ENCODE assay signal across 7 cellular contexts in genomic region chr12:94873368-94874085, GRCh38.
A peak's percentile ranks its signal among the peaks of the same experiment; 100 is the strongest.
DNase-seq lines count a peak whose midpoint lies in the region; ATAC-seq and TF ChIP-seq lines count a peak whose summit lies in the region.

No MANE protein-coding gene starts in this region.

- 0 to 8% methylated on average over 1 to 3 of the region's 93 CpGs for WGBS in transverse colon (ENCODE audit: low coverage in 1 of 2), 2 donors

- DNase-seq in GM12864 (ENCODE audit: low read depth) = no peak
- peak; percentile 95 for DNase-seq in GM20000 (ENCODE audit: low spot score)
- no peak for DNase-seq in brain microvascular endothelial cell
- DNase-seq in left lung = peak in 1 of 2 donors; percentile 72
- DNase-seq in transverse colon = peak; percentile 42
- no peak for DNase-seq in SIG-M5 treated with dmso at 0.1 percent for 504 hours (lab: John Stamatoyannopoulos, UW; ENCODE audit: unreplicated experiment)

- in situ Hi-C loops in brain microvascular endothelial cell (cut with HindIII; ENCODE audit: low pct_ligation_motif_present, low sequenced_read_pairs) = no loop called here
- in situ Hi-C loops in transverse colon (cut with MboI; ENCODE audit: low pct_ligation_motif_present in 1 of 4, low pct_unique_long_range_greater_than_20kb in 1 of 4, low sequenced_read_pairs in 3 of 4) = no loop called here

- H3K9me3 ChIP-seq in left lung (no peaks in the 10 kb centered on the region), transverse colon (no peaks in the 10 kb centered on the region)

- H3K27ac ChIP-seq in brain microvascular endothelial cell = no peak overlapping the region
- H3K27ac ChIP-seq in left lung = no peak overlapping the region
- peak overlapping the region in 1 of 4 donors; percentile 40 for H3K27ac ChIP-seq in transverse colon

- TF ChIP-seq POLR2A in transverse colon (IDR thresholded peaks at IDR 0.05) = no peak

- H3K4me3 ChIP-seq in GM12864 (ENCODE audit: low read depth, low read length) = peak overlapping the region; percentile 93
- peak overlapping the region; percentile 43 for H3K4me3 ChIP-seq in brain microvascular endothelial cell (ENCODE audit: low read depth, low read length)
- peak overlapping the region; percentile 28 to 35 for H3K4me3 ChIP-seq in left lung
- peak overlapping the region; percentile 44 to 67 (median 54) for H3K4me3 ChIP-seq in transverse colon

- intact Hi-C loops in left lung (cut with DNase I) = no loop called here
- intact Hi-C loops in transverse colon (cut with DNase I; ENCODE audit: low total_unique reads) = loop anchor here (2.0 kb wide), 1 partner anchor 223 kb away; the partner anchor contains the start of gene TMCC3

- TF ChIP-seq EP300 in transverse colon (IDR thresholded peaks at IDR 0.05; ENCODE audit: low read depth) = no peak

- H3K27me3 ChIP-seq in brain microvascular endothelial cell (replicated peaks) (peaks cover 39% of the 10 kb centered on the region), left lung (peaks cover 22 to 83% of the 10 kb centered on the region in 2 donors), transverse colon (peaks cover 62% of the 10 kb centered on the region)

- no peaks in the 10 kb centered on the region for H3K36me3 ChIP-seq in brain microvascular endothelial cell (replicated peaks)
- H3K36me3 ChIP-seq in left lung = no peaks in the 10 kb centered on the region
- no peaks in the 10 kb centered on the region for H3K36me3 ChIP-seq in transverse colon

- H3K4me1 ChIP-seq in left lung = peaks cover 4 to 15% of the 10 kb centered on the region in 2 donors
- peaks cover 3 to 15% (median 14%) of the 10 kb centered on the region in 4 donors for H3K4me1 ChIP-seq in transverse colon

- ATAC-seq in HG03521 (IDR thresholded peaks at IDR 0.05; ENCODE audit: unreplicated experiment) = peak; percentile 73
- ATAC-seq in left lung = peak; percentile 74

- TF ChIP-seq CTCF in GM12864 (IDR thresholded peaks at IDR 0.05; ENCODE audit: low read depth, low read length, missing control alignments) = no peak
- TF ChIP-seq CTCF in GM20000 (IDR thresholded peaks at IDR 0.05; ENCODE audit: extremely low read depth, missing control alignments) = no peak
- TF ChIP-seq CTCF in brain microvascular endothelial cell (IDR thresholded peaks at IDR 0.05; ENCODE audit: low read depth, low read length, missing control alignments) = no peak
- no peak for TF ChIP-seq CTCF in left lung (IDR thresholded peaks at IDR 0.05)
- TF ChIP-seq CTCF in transverse colon (IDR thresholded peaks at IDR 0.05) = no peak

Comparison
In these comparisons a context has a peak if more than half of its experiments do, and no peak if none do; other contexts are left out.
1. DNase-seq: peak in GM20000 (single experiment) and transverse colon (single experiment); none in GM12864 (single experiment), brain microvascular endothelial cell (single experiment) and SIG-M5 treated with dmso at 0.1 percent for 504 hours (single experiment).
2. H3K4me3 ChIP-seq: peak in every context shown above with its lines; median percentile 93 in GM12864; 54 in transverse colon; 43 in brain microvascular endothelial cell; 32 in left lung.